Comparison of ENCODE assay signal across 8 cellular contexts in genomic region chr2:235270951-235271350, GRCh38.
DNase-seq lines count a peak whose midpoint lies in the region; ATAC-seq, FAIRE-seq and TF ChIP-seq lines count a peak whose summit lies in the region.

No MANE protein-coding gene starts in this region.

- H3K27ac ChIP-seq in caudate nucleus (ENCODE audit: low read depth, low read length) = no peak overlapping the region
- H3K27ac ChIP-seq in kidney (ENCODE audit: low read depth in 2 of 2, low read length in 2 of 2) = no peak overlapping the region

- TF ChIP-seq CTCF in kidney (IDR thresholded peaks at IDR 0.05; ENCODE audit: borderline replicate concordance, extremely low read depth, insufficient read depth) = no peak

- H3K4me1 ChIP-seq in kidney (ENCODE audit: control insufficient read depth in 1 of 2, insufficient read depth in 1 of 2, low read depth in 1 of 2, low read length in 2 of 2) = peaks cover under 1 to 4% of the 10 kb centered on the region in 2 donors

- H3K9me3 ChIP-seq in kidney (ENCODE audit: control insufficient read depth in 1 of 2, low read length in 2 of 2) = no peaks in the 10 kb centered on the region

- no peak for FAIRE-seq in kidney (lab: Jason Lieb, UNC)

- ATAC-seq in GM18907 (IDR thresholded peaks at IDR 0.05; ENCODE audit: unreplicated experiment) (peak; percentile 94), HG02938 (IDR thresholded peaks at IDR 0.05; ENCODE audit: unreplicated experiment) (peak; percentile 91)

- H3K4me3 ChIP-seq in kidney (ENCODE audit: low read length in 2 of 2) = no peak overlapping the region

- intact Hi-C loops in kidney (cut with DNase I) = no loop called here

- no peak overlapping the region for H3K9ac ChIP-seq in kidney (ENCODE audit: low read length in 2 of 2)

- DNase-seq in SW480 (ENCODE audit: low spot score) (peak; percentile 29), kidney glomerular epithelial cell (lab: John Stamatoyannopoulos, UW) (peak; percentile 6), NCI-H345 treated with DMSO at 0.1 percent for 48 hours (lab: John Stamatoyannopoulos, UW; ENCODE audit: unreplicated experiment) (no peak), DMS79 treated with DMSO at 0.1 percent for 48 hours (lab: John Stamatoyannopoulos, UW) (no peak), caudate nucleus (lab: John Stamatoyannopoulos, UW) (no peak), kidney (no peak)

- no peaks in the 10 kb centered on the region for H3K36me3 ChIP-seq in kidney (ENCODE audit: control insufficient read depth in 1 of 2, insufficient read depth in 2 of 2, low read length in 2 of 2)

Comparison
In these comparisons a context has a peak if more than half of its experiments do, and no peak if none do; other contexts are left out.
1. DNase-seq: peak in SW480 (single experiment) and kidney glomerular epithelial cell (single experiment); none in NCI-H345 treated with DMSO at 0.1 percent for 48 hours (single experiment), DMS79 treated with DMSO at 0.1 percent for 48 hours (single experiment), caudate nucleus (0 of 61) and kidney (single experiment).